In the genomic region with DNA sequence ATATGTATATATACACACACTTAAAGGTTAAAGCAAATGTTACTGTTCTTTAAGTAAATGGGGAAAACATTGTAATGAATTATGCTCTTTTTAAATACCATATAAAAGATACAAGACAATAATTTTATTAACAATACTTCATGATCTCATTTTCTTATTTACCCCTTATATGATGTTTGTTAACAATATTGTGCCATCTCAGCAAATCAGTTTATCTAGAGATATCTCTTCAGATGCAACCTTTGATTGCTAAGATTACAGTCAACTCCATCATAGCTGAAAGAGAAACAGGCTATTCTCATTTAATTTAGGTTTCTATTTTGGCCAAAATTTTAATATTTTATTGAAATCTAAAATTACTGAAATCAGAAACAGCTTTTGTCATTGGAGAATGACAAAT, we compare ENCODE assay signal across 21 cellular contexts.
"Had no signal": no experiment of that assay in that cellular context is flagged by ENCODE, and none has a peak within 500 bp of the region (broad histone marks: within the 10 kb centered on the region; RNA-seq: fewer than 3 reads in every experiment).

No MANE protein-coding gene starts in this region.

- H3K27ac ChIP-seq: RWPE1 had no signal

- H3K27me3 ChIP-seq: MG63 had no signal

- H3K4me3 ChIP-seq: MG63 had no signal

- H3K9me3 ChIP-seq: MG63, SK-N-SH had no signal

- H3K4me2 ChIP-seq: SK-N-SH had no signal

- H3K36me3 ChIP-seq: MG63 had no signal

- DNase-seq: Karpas-422, KG1, MG63, NCI-H1092, NCI-H1105 treated with DMSO at 0.1 percent for 48 hours, NCI-H1417 treated with DMSO at 0.1 percent for 48 hours, NCI-H146, NCI-H1694 treated with DMSO at 0.1 percent for 48 hours, NCI-H1930, NCI-H2081, NCI-H2107, NCI-H226, NCI-H446, NCI-H510A, NCI-H524 treated with DMSO at 0.1 percent for 48 hours, NCI-H69, NCI-H774, SHP77, SK-N-SH, SW 1271 had no signal
